Comparison of ENCODE assay signal across 28 cellular contexts in genomic region chr1:239678181-239678580, GRCh38.
"Had no signal": no experiment of that assay in that cellular context is flagged by ENCODE, and none has a peak within 500 bp of the region (broad histone marks: within the 10 kb centered on the region; RNA-seq: fewer than 3 reads in every experiment).

No MANE protein-coding gene starts in this region.

- H3K27me3 ChIP-seq: left lung, pancreas, stomach, testis, thyroid gland, transverse colon, upper lobe of right lung had no signal

- H3K9me3 ChIP-seq: left lung, lower lobe of right lung, pancreas, prostate gland, stomach, testis, thyroid gland, transverse colon, upper lobe of right lung had no signal

- H3K27ac ChIP-seq: left lung, lower lobe of right lung, pancreas, prostate gland, skin epidermis, stomach, testis, thyroid gland, transverse colon, upper lobe of right lung had no signal

- H3K4me3 ChIP-seq: left lung, lower lobe of right lung, pancreas, prostate gland, skin epidermis, stomach, testis, thyroid gland, transverse colon, upper lobe of right lung had no signal

- ATAC-seq: left colon; left lung; lower lobe of right lung; naive thymus-derived CD8-positive, alpha-beta T cell; pancreas; right cardiac atrium; sciatic nerve; stimulated activated naive B cell treated with anti-CD40 and anti-IgM and Interleukin-4, amounts not matched to agents 10 μg/mL and 1 μg/mL and 100 μg/mL, for 72 hours; stimulated activated naive CD8-positive, alpha-beta T cell treated with anti-CD3 and anti-CD28 coated beads, Interleukin-15, Interleukin-2, amounts not matched to agents 100 U/mL and 50 U/mL, for 24 hours; upper lobe of right lung had no signal

- H3K36me3 ChIP-seq: left lung, lower lobe of right lung, pancreas, prostate gland, stomach, thyroid gland, transverse colon, upper lobe of right lung had no signal

- DNase-seq: hippocampal formation; immature natural killer cell; kidney; left colon; left lung; lower lobe of right lung; mammary epithelial cell; mesenchymal stem cell; naive thymus-derived CD8-positive, alpha-beta T cell; nucleus accumbens; pancreas; posterior cingulate gyrus; retina; right cardiac atrium; stimulated activated CD4-positive, alpha-beta T cell treated with anti-CD3 and anti-CD28 coated beads, Interleukin-12 subunit alpha, Interleukin-12 subunit beta, amount 100 ng/mL, for 4 hours; stimulated activated CD4-positive, alpha-beta T cell treated with anti-CD3 and anti-CD28 coated beads, Interleukin-15, amount 100 ng/mL, for 24 hours; stimulated activated CD4-positive, alpha-beta T cell treated with anti-CD3 and anti-CD28 coated beads, Interleukin-2, amount 100 ng/mL, for 24 hours; stimulated activated CD4-positive, alpha-beta T cell treated with anti-CD3 and anti-CD28 coated beads, Interleukin-4, amount 100 ng/mL, for 1 hour; stimulated activated naive B cell treated with anti-CD40 and anti-IgM and Interleukin-4, amounts not matched to agents 10 μg/mL and 1 μg/mL and 100 μg/mL, for 72 hours; stimulated activated naive CD8-positive, alpha-beta T cell treated with anti-CD3 and anti-CD28 coated beads, Interleukin-15, Interleukin-2, amounts not matched to agents 100 U/mL and 50 U/mL, for 24 hours; stomach; testis; thyroid gland; transverse colon; upper lobe of right lung had no signal

- H3K4me1 ChIP-seq: left lung, lower lobe of right lung, pancreas, prostate gland, testis, thyroid gland, transverse colon, upper lobe of right lung had no signal
